In the genomic region with DNA sequence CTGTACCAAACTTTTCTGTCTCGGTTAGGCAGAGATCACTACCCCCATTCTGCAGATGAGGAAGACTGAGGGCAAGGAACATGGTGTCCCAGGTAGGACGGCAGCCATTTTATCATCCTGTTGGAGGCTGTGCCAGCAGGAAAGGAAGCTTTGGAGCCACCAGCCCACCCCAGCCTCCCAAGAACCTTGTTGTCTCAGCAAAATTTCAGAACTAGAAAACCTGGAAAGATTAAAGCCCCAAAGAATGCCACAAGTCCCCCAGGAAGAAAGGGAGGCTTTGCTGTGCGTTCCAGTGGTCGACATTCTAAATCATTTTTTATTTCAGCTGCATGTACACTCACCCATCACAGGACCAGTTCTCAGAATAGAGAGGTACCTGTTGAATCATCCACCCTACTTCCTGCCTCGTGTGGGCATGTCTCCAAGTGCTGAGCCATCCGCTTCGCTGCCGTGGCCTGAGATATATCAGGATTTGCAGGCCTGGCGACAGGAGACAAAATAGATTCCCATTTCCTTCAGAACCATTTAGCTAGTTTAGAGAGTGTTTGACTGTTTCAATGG, we compare ENCODE assay signal across 1 cellular context.
TF ChIP-seq lines count a peak whose summit lies in the region.

No MANE protein-coding gene starts in this region.

TF ChIP-seq in K562, 482 proteins besides CTCF, POLR2A, EP300 and RAD21 (continued from another document and continues in another):
- TF ChIP-seq, protein P1, sequence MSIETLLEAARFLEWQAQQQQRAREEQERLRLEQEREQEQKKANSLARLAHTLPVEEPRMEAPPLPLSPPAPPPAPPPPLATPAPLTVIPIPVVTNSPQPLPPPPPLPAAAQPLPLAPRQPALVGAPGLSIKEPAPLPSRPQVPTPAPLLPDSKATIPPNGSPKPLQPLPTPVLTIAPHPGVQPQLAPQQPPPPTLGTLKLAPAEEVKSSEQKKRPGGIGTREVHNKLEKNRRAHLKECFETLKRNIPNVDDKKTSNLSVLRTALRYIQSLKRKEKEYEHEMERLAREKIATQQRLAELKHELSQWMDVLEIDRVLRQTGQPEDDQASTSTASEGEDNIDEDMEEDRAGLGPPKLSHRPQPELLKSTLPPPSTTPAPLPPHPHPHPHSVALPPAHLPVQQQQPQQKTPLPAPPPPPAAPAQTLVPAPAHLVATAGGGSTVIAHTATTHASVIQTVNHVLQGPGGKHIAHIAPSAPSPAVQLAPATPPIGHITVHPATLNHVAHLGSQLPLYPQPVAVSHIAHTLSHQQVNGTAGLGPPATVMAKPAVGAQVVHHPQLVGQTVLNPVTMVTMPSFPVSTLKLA (conservative IDR thresholded peaks at IDR 0.05) = 0 out of 4 replicates have a peak, but pooled peaks of 1 of the 2 experiments have one; percentile 29
- TF ChIP-seq MEIS2 (IDR thresholded peaks at IDR 0.05; ENCODE audit: partially characterized antibody) (peak; percentile 34), JUND (IDR thresholded peaks at IDR 0.05; ENCODE audit: borderline replicate concordance, low read depth, low read length) (peak; percentile 74), JUND (tag; IDR thresholded peaks at IDR 0.05; ENCODE audit: borderline replicate concordance, low read depth, low read length) (peak; percentile 28; the same call in 1 of the 3 replicates), POLR3G (IDR thresholded peaks at IDR 0.05; ENCODE audit: extremely low read depth, insufficient read length, insufficient replicate concordance) (no peak), TCF3 (CRISPR knock-in tag; IDR thresholded peaks at IDR 0.05) (peak; percentile 18; the same call in 1 of the 2 replicates), EP400 (IDR thresholded peaks at IDR 0.05) (peak; percentile 25; the same call in 1 of the 2 replicates), RCOR1 (IDR thresholded peaks at IDR 0.05; ENCODE audit: borderline replicate concordance in 1 of 2, low read depth in 2 of 2, low read length in 2 of 2) (peak; percentile 20 to 57; a peak in 2 of 4 replicates), PHF21A (IDR thresholded peaks at IDR 0.05; ENCODE audit: borderline replicate concordance, low read depth) (no peak), SMC3 (conservative IDR thresholded peaks at IDR 0.05; ENCODE audit: insufficient read depth, low read depth, low read length) (no peak), MYC (IDR thresholded peaks at IDR 0.05; ENCODE audit: low read depth, low read length) (no peak; the same call in 1 of the 2 replicates), MYC (CRISPR knock-in tag; IDR thresholded peaks at IDR 0.05; ENCODE audit: borderline replicate concordance, low read depth) (no peak), YBX1 (IDR thresholded peaks at IDR 0.05) (no peak), ADNP (tag; IDR thresholded peaks at IDR 0.05) (peak; percentile 64; the same call in 1 of the 2 replicates), HDAC2 (IDR thresholded peaks at IDR 0.05) (peak; percentile 60; the same call in 1 of the 2 replicates), MXI1 (IDR thresholded peaks at IDR 0.05; ENCODE audit: low read depth, low read length) (no peak), ZNF76 (CRISPR knock-in tag; IDR thresholded peaks at IDR 0.05; ENCODE audit: borderline replicate concordance) (no peak), HCFC1 (IDR thresholded peaks at IDR 0.05; ENCODE audit: low read depth, low read length) (no peak), SP2 (IDR thresholded peaks at IDR 0.05; ENCODE audit: extremely low read depth, low read depth, low read length, poor library complexity, severe bottlenecking) (no peak), CTBP1 (IDR thresholded peaks at IDR 0.05; ENCODE audit: borderline replicate concordance) (peak; percentile 61; the same call in 1 of the 2 replicates), HDAC3 (IDR thresholded peaks at IDR 0.05; ENCODE audit: borderline replicate concordance, partially characterized antibody) (no peak), C11orf30 (IDR thresholded peaks at IDR 0.05; ENCODE audit: low read depth) (peak; percentile 23; the same call in 1 of the 2 replicates), TRIM24 (IDR thresholded peaks at IDR 0.05) (no peak), CBX5 (IDR thresholded peaks at IDR 0.05; ENCODE audit: borderline replicate concordance, low read depth) (no peak), SMARCA4 (IDR thresholded peaks at IDR 0.05) (peak; percentile 70; the same call in 1 of the 2 replicates), CREM (IDR thresholded peaks at IDR 0.05; ENCODE audit: low read depth) (no peak), JUN (IDR thresholded peaks at IDR 0.05; ENCODE audit: borderline replicate concordance, low read depth, low read length) (peak; percentile 34; the same call in 1 of the 2 replicates), JUN (CRISPR knock-in tag; IDR thresholded peaks at IDR 0.05; ENCODE audit: borderline replicate concordance) (no peak), ETV1 (tag; conservative IDR thresholded peaks at IDR 0.05; ENCODE audit: low read depth) (0 out of 2 replicates have a peak, but pooled peaks have one; percentile 13), SMARCA5 (IDR thresholded peaks at IDR 0.05) (peak; percentile 67; the same call in 1 of the 2 replicates), CBFA2T2 (conservative IDR thresholded peaks at IDR 0.05) (0 out of 2 replicates have a peak, but pooled peaks have one; percentile 14), ZNF583 (CRISPR knock-in tag; IDR thresholded peaks at IDR 0.05) (no peak), EHMT2 (IDR thresholded peaks at IDR 0.05) (no peak), NCOA6 (IDR thresholded peaks at IDR 0.05) (no peak), RNF2 (IDR thresholded peaks at IDR 0.05) (no peak), ZSCAN32 (CRISPR knock-in tag; IDR thresholded peaks at IDR 0.05) (no peak), ZNF316 (IDR thresholded peaks at IDR 0.05) (0 out of 2 replicates have a peak, but pooled peaks have one; percentile 19)
- TF ChIP-seq, protein P2, sequence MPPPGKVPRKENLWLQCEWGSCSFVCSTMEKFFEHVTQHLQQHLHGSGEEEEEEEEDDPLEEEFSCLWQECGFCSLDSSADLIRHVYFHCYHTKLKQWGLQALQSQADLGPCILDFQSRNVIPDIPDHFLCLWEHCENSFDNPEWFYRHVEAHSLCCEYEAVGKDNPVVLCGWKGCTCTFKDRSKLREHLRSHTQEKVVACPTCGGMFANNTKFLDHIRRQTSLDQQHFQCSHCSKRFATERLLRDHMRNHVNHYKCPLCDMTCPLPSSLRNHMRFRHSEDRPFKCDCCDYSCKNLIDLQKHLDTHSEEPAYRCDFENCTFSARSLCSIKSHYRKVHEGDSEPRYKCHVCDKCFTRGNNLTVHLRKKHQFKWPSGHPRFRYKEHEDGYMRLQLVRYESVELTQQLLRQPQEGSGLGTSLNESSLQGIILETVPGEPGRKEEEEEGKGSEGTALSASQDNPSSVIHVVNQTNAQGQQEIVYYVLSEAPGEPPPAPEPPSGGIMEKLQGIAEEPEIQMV (tag; conservative IDR thresholded peaks at IDR 0.05; ENCODE audit: low read depth) = no peak
- TF ChIP-seq, protein P3, sequence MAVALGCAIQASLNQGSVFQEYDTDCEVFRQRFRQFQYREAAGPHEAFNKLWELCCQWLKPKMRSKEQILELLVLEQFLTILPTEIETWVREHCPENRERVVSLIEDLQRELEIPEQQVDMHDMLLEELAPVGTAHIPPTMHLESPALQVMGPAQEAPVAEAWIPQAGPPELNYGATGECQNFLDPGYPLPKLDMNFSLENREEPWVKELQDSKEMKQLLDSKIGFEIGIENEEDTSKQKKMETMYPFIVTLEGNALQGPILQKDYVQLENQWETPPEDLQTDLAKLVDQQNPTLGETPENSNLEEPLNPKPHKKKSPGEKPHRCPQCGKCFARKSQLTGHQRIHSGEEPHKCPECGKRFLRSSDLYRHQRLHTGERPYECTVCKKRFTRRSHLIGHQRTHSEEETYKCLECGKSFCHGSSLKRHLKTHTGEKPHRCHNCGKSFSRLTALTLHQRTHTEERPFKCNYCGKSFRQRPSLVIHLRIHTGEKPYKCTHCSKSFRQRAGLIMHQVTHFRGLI (CRISPR knock-in tag; IDR thresholded peaks at IDR 0.05) = no peak
- TF ChIP-seq, protein P4, sequence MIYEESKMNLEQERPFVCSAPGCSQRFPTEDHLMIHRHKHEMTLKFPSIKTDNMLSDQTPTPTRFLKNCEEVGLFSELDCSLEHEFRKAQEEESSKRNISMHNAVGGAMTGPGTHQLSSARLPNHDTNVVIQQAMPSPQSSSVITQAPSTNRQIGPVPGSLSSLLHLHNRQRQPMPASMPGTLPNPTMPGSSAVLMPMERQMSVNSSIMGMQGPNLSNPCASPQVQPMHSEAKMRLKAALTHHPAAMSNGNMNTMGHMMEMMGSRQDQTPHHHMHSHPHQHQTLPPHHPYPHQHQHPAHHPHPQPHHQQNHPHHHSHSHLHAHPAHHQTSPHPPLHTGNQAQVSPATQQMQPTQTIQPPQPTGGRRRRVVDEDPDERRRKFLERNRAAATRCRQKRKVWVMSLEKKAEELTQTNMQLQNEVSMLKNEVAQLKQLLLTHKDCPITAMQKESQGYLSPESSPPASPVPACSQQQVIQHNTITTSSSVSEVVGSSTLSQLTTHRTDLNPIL (CRISPR knock-in tag; IDR thresholded peaks at IDR 0.05) = no peak
- TF ChIP-seq, protein P5, sequence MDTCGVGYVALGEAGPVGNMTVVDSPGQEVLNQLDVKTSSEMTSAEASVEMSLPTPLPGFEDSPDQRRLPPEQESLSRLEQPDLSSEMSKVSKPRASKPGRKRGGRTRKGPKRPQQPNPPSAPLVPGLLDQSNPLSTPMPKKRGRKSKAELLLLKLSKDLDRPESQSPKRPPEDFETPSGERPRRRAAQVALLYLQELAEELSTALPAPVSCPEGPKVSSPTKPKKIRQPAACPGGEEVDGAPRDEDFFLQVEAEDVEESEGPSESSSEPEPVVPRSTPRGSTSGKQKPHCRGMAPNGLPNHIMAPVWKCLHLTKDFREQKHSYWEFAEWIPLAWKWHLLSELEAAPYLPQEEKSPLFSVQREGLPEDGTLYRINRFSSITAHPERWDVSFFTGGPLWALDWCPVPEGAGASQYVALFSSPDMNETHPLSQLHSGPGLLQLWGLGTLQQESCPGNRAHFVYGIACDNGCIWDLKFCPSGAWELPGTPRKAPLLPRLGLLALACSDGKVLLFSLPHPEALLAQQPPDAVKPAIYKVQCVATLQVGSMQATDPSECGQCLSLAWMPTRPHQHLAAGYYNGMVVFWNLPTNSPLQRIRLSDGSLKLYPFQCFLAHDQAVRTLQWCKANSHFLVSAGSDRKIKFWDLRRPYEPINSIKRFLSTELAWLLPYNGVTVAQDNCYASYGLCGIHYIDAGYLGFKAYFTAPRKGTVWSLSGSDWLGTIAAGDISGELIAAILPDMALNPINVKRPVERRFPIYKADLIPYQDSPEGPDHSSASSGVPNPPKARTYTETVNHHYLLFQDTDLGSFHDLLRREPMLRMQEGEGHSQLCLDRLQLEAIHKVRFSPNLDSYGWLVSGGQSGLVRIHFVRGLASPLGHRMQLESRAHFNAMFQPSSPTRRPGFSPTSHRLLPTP (IDR thresholded peaks at IDR 0.05; ENCODE audit: borderline replicate concordance, extremely low read depth, insufficient read length) = no peak
- TF ChIP-seq, protein P6, sequence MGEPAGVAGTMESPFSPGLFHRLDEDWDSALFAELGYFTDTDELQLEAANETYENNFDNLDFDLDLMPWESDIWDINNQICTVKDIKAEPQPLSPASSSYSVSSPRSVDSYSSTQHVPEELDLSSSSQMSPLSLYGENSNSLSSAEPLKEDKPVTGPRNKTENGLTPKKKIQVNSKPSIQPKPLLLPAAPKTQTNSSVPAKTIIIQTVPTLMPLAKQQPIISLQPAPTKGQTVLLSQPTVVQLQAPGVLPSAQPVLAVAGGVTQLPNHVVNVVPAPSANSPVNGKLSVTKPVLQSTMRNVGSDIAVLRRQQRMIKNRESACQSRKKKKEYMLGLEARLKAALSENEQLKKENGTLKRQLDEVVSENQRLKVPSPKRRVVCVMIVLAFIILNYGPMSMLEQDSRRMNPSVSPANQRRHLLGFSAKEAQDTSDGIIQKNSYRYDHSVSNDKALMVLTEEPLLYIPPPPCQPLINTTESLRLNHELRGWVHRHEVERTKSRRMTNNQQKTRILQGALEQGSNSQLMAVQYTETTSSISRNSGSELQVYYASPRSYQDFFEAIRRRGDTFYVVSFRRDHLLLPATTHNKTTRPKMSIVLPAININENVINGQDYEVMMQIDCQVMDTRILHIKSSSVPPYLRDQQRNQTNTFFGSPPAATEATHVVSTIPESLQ (CRISPR knock-in tag; IDR thresholded peaks at IDR 0.05) = no peak
- TF ChIP-seq, protein P7, sequence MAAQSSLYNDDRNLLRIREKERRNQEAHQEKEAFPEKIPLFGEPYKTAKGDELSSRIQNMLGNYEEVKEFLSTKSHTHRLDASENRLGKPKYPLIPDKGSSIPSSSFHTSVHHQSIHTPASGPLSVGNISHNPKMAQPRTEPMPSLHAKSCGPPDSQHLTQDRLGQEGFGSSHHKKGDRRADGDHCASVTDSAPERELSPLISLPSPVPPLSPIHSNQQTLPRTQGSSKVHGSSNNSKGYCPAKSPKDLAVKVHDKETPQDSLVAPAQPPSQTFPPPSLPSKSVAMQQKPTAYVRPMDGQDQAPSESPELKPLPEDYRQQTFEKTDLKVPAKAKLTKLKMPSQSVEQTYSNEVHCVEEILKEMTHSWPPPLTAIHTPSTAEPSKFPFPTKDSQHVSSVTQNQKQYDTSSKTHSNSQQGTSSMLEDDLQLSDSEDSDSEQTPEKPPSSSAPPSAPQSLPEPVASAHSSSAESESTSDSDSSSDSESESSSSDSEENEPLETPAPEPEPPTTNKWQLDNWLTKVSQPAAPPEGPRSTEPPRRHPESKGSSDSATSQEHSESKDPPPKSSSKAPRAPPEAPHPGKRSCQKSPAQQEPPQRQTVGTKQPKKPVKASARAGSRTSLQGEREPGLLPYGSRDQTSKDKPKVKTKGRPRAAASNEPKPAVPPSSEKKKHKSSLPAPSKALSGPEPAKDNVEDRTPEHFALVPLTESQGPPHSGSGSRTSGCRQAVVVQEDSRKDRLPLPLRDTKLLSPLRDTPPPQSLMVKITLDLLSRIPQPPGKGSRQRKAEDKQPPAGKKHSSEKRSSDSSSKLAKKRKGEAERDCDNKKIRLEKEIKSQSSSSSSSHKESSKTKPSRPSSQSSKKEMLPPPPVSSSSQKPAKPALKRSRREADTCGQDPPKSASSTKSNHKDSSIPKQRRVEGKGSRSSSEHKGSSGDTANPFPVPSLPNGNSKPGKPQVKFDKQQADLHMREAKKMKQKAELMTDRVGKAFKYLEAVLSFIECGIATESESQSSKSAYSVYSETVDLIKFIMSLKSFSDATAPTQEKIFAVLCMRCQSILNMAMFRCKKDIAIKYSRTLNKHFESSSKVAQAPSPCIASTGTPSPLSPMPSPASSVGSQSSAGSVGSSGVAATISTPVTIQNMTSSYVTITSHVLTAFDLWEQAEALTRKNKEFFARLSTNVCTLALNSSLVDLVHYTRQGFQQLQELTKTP (IDR thresholded peaks at IDR 0.05; ENCODE audit: low read depth in 1 of 2, partially characterized antibody in 2 of 2) = no peak
- TF ChIP-seq, protein P8, sequence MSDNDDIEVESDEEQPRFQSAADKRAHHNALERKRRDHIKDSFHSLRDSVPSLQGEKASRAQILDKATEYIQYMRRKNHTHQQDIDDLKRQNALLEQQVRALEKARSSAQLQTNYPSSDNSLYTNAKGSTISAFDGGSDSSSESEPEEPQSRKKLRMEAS (CRISPR knock-in tag; IDR thresholded peaks at IDR 0.05) = no peak
